Comparison of ENCODE assay signal across 22 cellular contexts in genomic region chr1:44546403-44547053, GRCh38.
DNase-seq lines count a peak whose midpoint lies in the region; ATAC-seq, FAIRE-seq and TF ChIP-seq lines count a peak whose summit lies in the region.
"Had no signal": no experiment of that assay in that cellular context is flagged by ENCODE, and none has a peak within 500 bp of the region (broad histone marks: within the 10 kb centered on the region; RNA-seq: fewer than 3 reads in every experiment).

No MANE protein-coding gene starts in this region.

- CTCF ChIA-PET in HCT116 (lab: Charles Lee) = interaction anchor here (1.2 to 1.7 kb wide), 3 partner anchors 14 to 168 kb away, joined by 3 to 7 read pairs (median 4); no protein-coding TSS in a partner anchor

- H3K79me2 ChIP-seq in HCT116 (ENCODE audit: insufficient read depth, low read length) = no peaks in the 10 kb centered on the region
- H3K79me2 ChIP-seq in hepatocyte = no peaks in the 10 kb centered on the region

- H3K36me3 ChIP-seq in HCT116 (ENCODE audit: control insufficient read depth in 1 of 2, insufficient read depth in 2 of 2, low read length in 2 of 2) = no peaks in the 10 kb centered on the region
- H3K36me3 ChIP-seq in hepatocyte (replicated peaks; ENCODE audit: insufficient read depth, low read depth) = no peaks in the 10 kb centered on the region
- H3K36me3 ChIP-seq in upper lobe of left lung = no peaks in the 10 kb centered on the region
- H3K36me3 ChIP-seq: BLaER1, uterus had no signal

- 58% methylated on average over 10 of the region's 10 CpGs for WGBS in hepatocyte (ENCODE audit: low lambda C conversion rate, missing lambda C conversion rate)
- 88% methylated on average over 9 of the region's 10 CpGs for WGBS in upper lobe of left lung, 2 donors

- TF ChIP-seq CTCF in GM10266 (IDR thresholded peaks at IDR 0.05; ENCODE audit: control insufficient read depth, insufficient read depth, low read depth, missing control alignments) = peak; percentile 17
- no peak; a peak in 1 of 6 replicates for TF ChIP-seq CTCF in HCT116 (IDR thresholded peaks at IDR 0.05 in 2 of 3, conservative IDR thresholded peaks at IDR 0.05 in 1 of 3; ENCODE audit: borderline replicate concordance in 1 of 3, insufficient read depth in 1 of 3, low read depth in 2 of 3, low read length in 2 of 3)
- TF ChIP-seq CTCF in hepatocyte (IDR thresholded peaks at IDR 0.05; ENCODE audit: poor library complexity) = no peak
- TF ChIP-seq CTCF in upper lobe of left lung (IDR thresholded peaks at IDR 0.05) = no peak

- H3K9me3 ChIP-seq in HCT116 (ENCODE audit: control insufficient read depth in 1 of 2, insufficient read depth in 1 of 2, low read depth in 1 of 2, low read length in 2 of 2) (no peaks in the 10 kb centered on the region), hepatocyte (ENCODE audit: low read depth) (no peaks in the 10 kb centered on the region), upper lobe of left lung (no peaks in the 10 kb centered on the region)
- H3K9me3 ChIP-seq: BLaER1, uterus had no signal

- H3K4me2 ChIP-seq in HCT116 (ENCODE audit: low read length) (peak overlapping the region; percentile 87), hepatocyte (peak overlapping the region; percentile 36)
- H3K4me2 ChIP-seq: BLaER1 had no signal

- H3K9me2 ChIP-seq in HCT116 (ENCODE audit: insufficient read depth) (no peaks in the 10 kb centered on the region), hepatocyte (replicated peaks; ENCODE audit: insufficient read depth) (no peaks in the 10 kb centered on the region)

- H3K27me3 ChIP-seq in HCT116 (ENCODE audit: insufficient read depth, low read length) = no peaks in the 10 kb centered on the region
- peaks cover 7% of the 10 kb centered on the region for H3K27me3 ChIP-seq in hepatocyte
- H3K27me3 ChIP-seq in upper lobe of left lung = no peaks in the 10 kb centered on the region
- H3K27me3 ChIP-seq: BLaER1, uterus had no signal

- FAIRE-seq in frontal cortex (lab: Jason Lieb, UNC) = no peak
- FAIRE-seq: H54, islet of Langerhans had no signal

- POLR2A ChIA-PET in HCT116 (lab: Charles Lee) = interaction anchor here (0.8 to 1.1 kb wide), 4 partner anchors 8 to 20 kb away, joined by 3 to 6 read pairs (median 3); no protein-coding TSS in a partner anchor

- ATAC-seq in HCT116 (peak; percentile 66), HG03025 (IDR thresholded peaks at IDR 0.05; ENCODE audit: low FRiP score, unreplicated experiment) (no peak), upper lobe of left lung (ENCODE audit: low FRiP score in 2 of 2) (no peak)

- H3K4me3 ChIP-seq in HCT116 (replicated peaks in 1 of 2; ENCODE audit: low read depth in 1 of 2, low read length in 2 of 2) = peak overlapping the region; percentile 29 to 52
- H3K4me3 ChIP-seq in hepatocyte = no peak overlapping the region
- no peak overlapping the region for H3K4me3 ChIP-seq in upper lobe of left lung
- H3K4me3 ChIP-seq: BLaER1, lung, uterus had no signal

- TF ChIP-seq POLR2A in HCT116 (IDR thresholded peaks at IDR 0.05; ENCODE audit: borderline replicate concordance, extremely low read depth, insufficient read depth, insufficient read length) = no peak
- no peak for TF ChIP-seq POLR2A in upper lobe of left lung (IDR thresholded peaks at IDR 0.05)

- H3K4me1 ChIP-seq in HCT116 (ENCODE audit: control insufficient read depth in 1 of 2, insufficient read depth in 2 of 2, low read length in 2 of 2) (peaks cover 28 to 42% of the 10 kb centered on the region in 2 experiments), hepatocyte (ENCODE audit: insufficient read depth) (peaks cover 18% of the 10 kb centered on the region), upper lobe of left lung (no peaks in the 10 kb centered on the region)
- H3K4me1 ChIP-seq: BLaER1, uterus had no signal

- peak overlapping the region; percentile 59 for H2AFZ ChIP-seq in HCT116 (ENCODE audit: low read depth, low read length, poor library complexity, severe bottlenecking)
- no peak overlapping the region for H2AFZ ChIP-seq in hepatocyte

- DNase-seq in GM10266 (ENCODE audit: extremely low spot score) (no peak), HCT116 (ENCODE audit: low read depth, low spot score) (no peak), SW480 (ENCODE audit: low spot score) (peak; percentile 50), hepatocyte (ENCODE audit: low spot score) (peak; percentile 27), upper lobe of left lung (no peak), frontal cortex (ENCODE audit: low spot score in 2 of 2) (no peak), NCI-H526 treated with DMSO at 0.1 percent for 48 hours (lab: John Stamatoyannopoulos, UW) (no peak)
- DNase-seq: ACHN; activated CD4-positive, alpha-beta memory T cell treated with anti-CD3 and anti-CD28 coated beads, Interleukin-2, amount 10 ng/mL, durations not matched to agents 7 days and 5 days; activated CD4-positive, CD25-positive, alpha-beta regulatory T cell; activated gamma-delta T cell treated with Interleukin-2 at 50 U/mL for 16 hours; hippocampal formation; NCI-H1105; NCI-H2081; NCI-H510A; T-helper 9 cell; uterus had no signal

- H3K9ac ChIP-seq in HCT116 (ENCODE audit: low read length) = peak overlapping the region; percentile 57
- H3K9ac ChIP-seq: BLaER1 had no signal

- TF ChIP-seq RAD21 in HCT116 (IDR thresholded peaks at IDR 0.05; ENCODE audit: low read depth) = no peak

- H4K20me1 ChIP-seq in HCT116 (ENCODE audit: insufficient read depth) = no peaks in the 10 kb centered on the region
- no peaks in the 10 kb centered on the region for H4K20me1 ChIP-seq in hepatocyte (ENCODE audit: insufficient read depth, poor library complexity, severe bottlenecking)
- H4K20me1 ChIP-seq: BLaER1 had no signal

- BruUV-seq in HCT116 (replicated peaks; lab: Mats Ljungman, UMichigan) = no TSS peak

- intact Hi-C loops in HCT116 (cut with micrococcal nuclease) = no loop called here

- no peak for TF ChIP-seq EP300 in upper lobe of left lung (IDR thresholded peaks at IDR 0.05)

- H3K27ac ChIP-seq in HCT116 (ENCODE audit: low read depth, low read length) (peak overlapping the region; percentile 65), hepatocyte (peak overlapping the region; percentile 38), upper lobe of left lung (no peak overlapping the region)
- H3K27ac ChIP-seq: BLaER1, uterus had no signal

- RAD21 ChIA-PET in HCT116 (lab: Charles Lee; ENCODE audit: low non-redundant PET in 1 of 2, low total read pairs in 2 of 2, uncharacterized antibody in 2 of 2, unreplicated experiment in 2 of 2) = interaction anchor here in 1 of 2 experiments (0.6 kb wide), 1 partner anchor 12 kb away, joined by 7 read pairs; no protein-coding TSS in a partner anchor

TF ChIP-seq in HCT116, 20 proteins besides CTCF, POLR2A, EP300 and RAD21:
- TF ChIP-seq TCF7L2 (IDR thresholded peaks at IDR 0.05; ENCODE audit: borderline replicate concordance, extremely low read depth, insufficient read depth, insufficient read length) = peak; percentile 72
- TF ChIP-seq, protein P1, sequence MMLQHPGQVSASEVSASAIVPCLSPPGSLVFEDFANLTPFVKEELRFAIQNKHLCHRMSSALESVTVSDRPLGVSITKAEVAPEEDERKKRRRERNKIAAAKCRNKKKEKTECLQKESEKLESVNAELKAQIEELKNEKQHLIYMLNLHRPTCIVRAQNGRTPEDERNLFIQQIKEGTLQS (IDR thresholded peaks at IDR 0.05) = no peak

Comparison
In these comparisons a context has a peak if more than half of its experiments do, and no peak if none do; other contexts are left out.
1. DNase-seq: peak in SW480 (single experiment) and hepatocyte (single experiment); none in GM10266 (single experiment), HCT116 (single experiment), upper lobe of left lung (0 of 2), frontal cortex (0 of 2) and NCI-H526 treated with DMSO at 0.1 percent for 48 hours (single experiment).
2. H3K27ac ChIP-seq: peak in HCT116 (single experiment) and hepatocyte (single experiment); none in upper lobe of left lung (0 of 4).
3. H3K4me3 ChIP-seq: peak in HCT116 (2 of 2); none in hepatocyte (single experiment) and upper lobe of left lung (0 of 4).